8 cellular contexts compared by ENCODE assay signal in the genomic region with DNA sequence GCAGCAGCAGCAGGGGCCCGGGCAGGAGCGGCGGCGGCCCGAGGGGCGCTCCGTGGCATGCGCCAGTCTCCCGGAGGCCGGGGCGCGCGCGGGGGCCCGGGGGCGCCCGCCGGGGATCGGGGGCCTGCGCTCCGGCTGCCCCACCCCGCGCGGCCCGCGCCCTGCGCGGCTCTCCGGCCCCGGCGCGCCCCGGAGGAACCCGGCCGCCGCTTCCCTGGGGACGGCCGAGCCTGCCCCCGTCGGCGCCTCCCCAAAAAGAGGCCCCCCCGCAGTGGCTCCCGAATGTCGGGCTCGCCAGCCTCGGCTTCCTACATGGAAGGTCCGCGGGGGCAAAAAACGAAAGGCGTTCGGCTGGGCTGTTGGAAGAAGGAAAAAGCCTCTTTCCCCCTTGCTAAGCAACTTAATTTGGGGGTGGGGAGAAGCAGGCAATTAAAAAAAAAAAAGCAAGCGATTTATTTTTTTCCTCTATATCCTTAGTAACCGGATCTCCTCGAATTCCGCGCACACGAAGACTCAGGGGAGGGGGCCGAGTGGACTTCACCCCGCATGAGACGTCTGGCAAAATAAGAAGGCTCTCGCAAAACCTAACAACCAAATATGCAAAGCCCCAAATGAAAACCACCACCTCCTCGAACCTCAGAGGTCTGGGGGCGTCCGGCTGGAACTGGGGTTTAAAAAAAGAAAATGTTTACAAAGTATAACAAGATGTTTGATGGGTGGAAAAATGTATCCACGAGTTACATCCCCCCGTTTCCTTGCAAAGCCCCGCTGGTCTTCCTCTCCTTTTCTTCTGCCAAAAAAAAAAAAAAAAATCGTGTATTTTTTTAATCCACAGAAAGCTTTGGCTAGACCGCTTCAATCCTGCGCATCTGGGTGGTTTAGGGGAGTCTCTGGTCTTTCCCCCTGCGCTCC. TPM values are rescaled to one million over a fixed set of nuclear protein-coding genes. Genes with fewer than 3 reads are reported as not detected.
DNase-seq lines count a peak whose midpoint lies in the region; ATAC-seq, FAIRE-seq and TF ChIP-seq lines count a peak whose summit lies in the region.

A gene with protein sequence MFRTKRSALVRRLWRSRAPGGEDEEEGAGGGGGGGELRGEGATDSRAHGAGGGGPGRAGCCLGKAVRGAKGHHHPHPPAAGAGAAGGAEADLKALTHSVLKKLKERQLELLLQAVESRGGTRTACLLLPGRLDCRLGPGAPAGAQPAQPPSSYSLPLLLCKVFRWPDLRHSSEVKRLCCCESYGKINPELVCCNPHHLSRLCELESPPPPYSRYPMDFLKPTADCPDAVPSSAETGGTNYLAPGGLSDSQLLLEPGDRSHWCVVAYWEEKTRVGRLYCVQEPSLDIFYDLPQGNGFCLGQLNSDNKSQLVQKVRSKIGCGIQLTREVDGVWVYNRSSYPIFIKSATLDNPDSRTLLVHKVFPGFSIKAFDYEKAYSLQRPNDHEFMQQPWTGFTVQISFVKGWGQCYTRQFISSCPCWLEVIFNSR (minus strand): TSS at position 430 of the 912 bp plus-strand sequence. CDS start 541 bp downstream, outside the sequence.

- WGBS in K562 (ENCODE audit: insufficient coverage, low coverage, missing lambda C conversion rate), result 1% methylated on average over 23 of the region's 71 CpGs

- H3K9me3 ChIP-seq in MM.1S (replicated peaks; ENCODE audit: insufficient read depth, low read length) (no peaks in the 10 kb centered on the region), K562 (replicated peaks; ENCODE audit: control insufficient read depth, insufficient read depth, low read depth, low read length) (no peaks in the 10 kb centered on the region)

- peaks cover 62% of the 10 kb centered on the region for H3K79me2 ChIP-seq in MM.1S (ENCODE audit: low read length)
- H3K79me2 ChIP-seq in K562 (ENCODE audit: control insufficient read depth, insufficient read depth, low read length), result peaks cover 11% of the 10 kb centered on the region; the same call in 2 of the 3 replicates

- H3K27me3 ChIP-seq in MM.1S (replicated peaks; ENCODE audit: insufficient read depth, low read length), result no peaks in the 10 kb centered on the region
- peaks cover 0 to 12% of the 10 kb centered on the region in 2 experiments; a peak in 2 of 5 replicates for H3K27me3 ChIP-seq in K562 (ENCODE audit: control insufficient read depth in 2 of 2, insufficient read depth in 2 of 2, low read length in 2 of 2)
- no peaks in the 10 kb centered on the region for H3K27me3 ChIP-seq in kidney epithelial cell (ENCODE audit: control insufficient read depth, insufficient read depth, low read length)

- TF ChIP-seq POLR2A in K562 (conservative IDR thresholded peaks at IDR 0.05), result no peak

- H3K4me3 Mint-ChIP-seq in stimulated activated naive CD8-positive, alpha-beta T cell treated with anti-CD3 and anti-CD28 coated beads, Interleukin-15, amount 100 ng/mL, for 72 hours, result peak within 1 kb of the TSS; percentile 97 to 98

- in situ Hi-C loops in K562 (cut with MboI), result no loop called here

- H3K4me3 ChIP-seq in MM.1S (ENCODE audit: low read length), result peak within 1 kb of the TSS; percentile 97
- peak within 1 kb of the TSS; percentile 46 for H3K4me3 ChIP-seq in K562
- peak within 1 kb of the TSS; percentile 91 for H3K4me3 ChIP-seq in kidney epithelial cell (ENCODE audit: low read depth, low read length)

- TF ChIP-seq EP300 in K562 (IDR thresholded peaks at IDR 0.05; ENCODE audit: low read length), result no peak

- H3K36me3 ChIP-seq in MM.1S (replicated peaks; ENCODE audit: insufficient read depth, low read length) (0 out of 2 replicates have a peak, but pooled peaks cover 5% of the 10 kb centered on the region), K562 (ENCODE audit: control insufficient read depth, insufficient read depth, low read length) (no peaks in the 10 kb centered on the region), kidney epithelial cell (ENCODE audit: control insufficient read depth, insufficient read depth, low read length) (peaks cover 1% of the 10 kb centered on the region)

- intact Hi-C loops in K562 (cut with micrococcal nuclease), result no loop called here

- POLR2A ChIA-PET in K562 (lab: Yijun Ruan, JAX), result interaction anchor here (0.6 to 1.8 kb wide), 2 partner anchors 10 to 11 kb away, joined by 3 to 6 read pairs; no protein-coding TSS in a partner anchor

- H3K27ac ChIP-seq in MM.1S (ENCODE audit: low read length) (peak within 1 kb of the TSS; percentile 97; the same call in 1 of the 2 replicates), K562 (ENCODE audit: extremely low read depth, low read depth, low read length) (peak within 1 kb of the TSS; percentile 67; the same call in 1 of the 3 replicates)

- no peaks in the 10 kb centered on the region for H3K9me2 ChIP-seq in MM.1S (replicated peaks; ENCODE audit: insufficient read depth, low read length)

- peaks cover 37% of the 10 kb centered on the region for H3K4me1 Mint-ChIP-seq in stimulated activated naive CD8-positive, alpha-beta T cell treated with anti-CD3 and anti-CD28 coated beads, Interleukin-15, amount 100 ng/mL, for 72 hours

- H3K27me3 Mint-ChIP-seq in stimulated activated naive CD8-positive, alpha-beta T cell treated with anti-CD3 and anti-CD28 coated beads, Interleukin-15, amount 100 ng/mL, for 72 hours, result peaks cover 3% of the 10 kb centered on the region

- peaks cover 49% of the 10 kb centered on the region for H3F3A ChIP-seq in MM.1S (ENCODE audit: insufficient read depth, low read length)

- DNase-seq in ELR (ENCODE audit: low read depth), result peak; percentile 50
- no peak for DNase-seq in MM.1S
- DNase-seq in K562 (ENCODE audit: extremely low read depth in 1 of 4, low spot score in 3 of 4), result peak in 2 of 4 experiments; percentile 23 to 26
- no peak for DNase-seq in kidney epithelial cell (ENCODE audit: low read depth)
- no peak for DNase-seq in stimulated activated naive CD8-positive, alpha-beta T cell treated with anti-CD3 and anti-CD28 coated beads, Interleukin-15, amount 100 ng/mL, for 72 hours
- no peak for DNase-seq in NCI-H2196 treated with DMSO at 0.1 percent for 48 hours (lab: John Stamatoyannopoulos, UW; ENCODE audit: unreplicated experiment)
- DNase-seq in stimulated activated CD4-positive, alpha-beta T cell treated with anti-CD3 and anti-CD28 coated beads, Interleukin-4, amount 100 ng/mL, for 24 hours, result no peak

- TSS peak; percentile 69 for BruUV-seq in K562 (replicated peaks; lab: Mats Ljungman, UMichigan)

- no peaks in the 10 kb centered on the region for H3K9me3 Mint-ChIP-seq in stimulated activated naive CD8-positive, alpha-beta T cell treated with anti-CD3 and anti-CD28 coated beads, Interleukin-15, amount 100 ng/mL, for 72 hours

- H2AFZ ChIP-seq in MM.1S (ENCODE audit: low read length) (no peak within 1 kb of the TSS), K562 (ENCODE audit: low read depth, low read length) (peak within 1 kb of the TSS; percentile 55)

- ATAC-seq in K562, result no peak
- ATAC-seq in stimulated activated naive CD8-positive, alpha-beta T cell treated with anti-CD3 and anti-CD28 coated beads, Interleukin-15, amount 100 ng/mL, for 72 hours, result peak; percentile 1
- ATAC-seq in HG03175 (IDR thresholded peaks at IDR 0.05; ENCODE audit: unreplicated experiment), result no peak

- peaks cover 3% of the 10 kb centered on the region for H3K9me1 ChIP-seq in K562 (ENCODE audit: control insufficient read depth, insufficient read depth, low read length)

- CTCF ChIA-PET in K562 (lab: Yijun Ruan, JAX; ENCODE audit: low intra/inter-chr PET ratio), result interaction anchor here (0.7 to 1.0 kb wide), 3 partner anchors 72 to 291 kb away, joined by 3 to 4 read pairs (median 4); no protein-coding TSS in a partner anchor

- no peak for FAIRE-seq in K562 (lab: Jason Lieb, UNC)

- peaks cover 3% of the 10 kb centered on the region; the same call in 1 of the 2 replicates for H4K20me1 ChIP-seq in MM.1S (ENCODE audit: insufficient read depth, low read length)
- H4K20me1 ChIP-seq in K562 (replicated peaks; ENCODE audit: control insufficient read depth, insufficient read depth, low read length), result peaks cover 5% of the 10 kb centered on the region; the same call in 1 of the 2 replicates

- TF ChIP-seq RAD21 in K562 (CRISPR knock-in tag; conservative IDR thresholded peaks at IDR 0.05 in 1 of 2, IDR thresholded peaks at IDR 0.05 in 1 of 2), result no peak

- H3K9ac ChIP-seq in MM.1S (ENCODE audit: low read length) (peak within 1 kb of the TSS; percentile 95), K562 (ENCODE audit: insufficient read depth in 1 of 2, low read depth in 2 of 2, low read length in 2 of 2) (peak within 1 kb of the TSS in 1 of 2 experiments; percentile 89; a peak in 3 of 4 replicates)

- TF ChIP-seq CTCF in MM.1S (IDR thresholded peaks at IDR 0.05; ENCODE audit: low read length) (no peak), K562 (IDR thresholded peaks at IDR 0.05 in 2 of 3, conservative IDR thresholded peaks at IDR 0.05 in 1 of 3; ENCODE audit: insufficient read depth in 2 of 3, low read depth in 1 of 3, low read length in 3 of 3) (no peak), kidney epithelial cell (IDR thresholded peaks at IDR 0.05; ENCODE audit: insufficient read depth, low read length, poor library complexity, severe bottlenecking) (no peak)

- peak within 1 kb of the TSS; percentile 92 to 94 for H3K27ac Mint-ChIP-seq in stimulated activated naive CD8-positive, alpha-beta T cell treated with anti-CD3 and anti-CD28 coated beads, Interleukin-15, amount 100 ng/mL, for 72 hours

- H3K4me2 ChIP-seq in MM.1S (ENCODE audit: low read depth, low read length) (peak within 1 kb of the TSS; percentile 99), K562 (ENCODE audit: insufficient read depth, low read length) (peak within 1 kb of the TSS; percentile 63)

- peaks cover 9% of the 10 kb centered on the region for H3K4me1 ChIP-seq in MM.1S (ENCODE audit: low read length)
- H3K4me1 ChIP-seq in K562 (replicated peaks in 1 of 2; ENCODE audit: control insufficient read depth in 2 of 2, insufficient read depth in 2 of 2, low read length in 2 of 2), result peaks cover 14 to 45% of the 10 kb centered on the region in 2 experiments

RNA-seq across cellular contexts. Expression of the gene that starts here (rescaled TPM):
- total RNA-seq in K562 (2011; cell fraction: chromatin; rRNA removed; ENCODE audit: low replicate concordance), result 2.6 and 6.2 TPM in 2 replicates
- total RNA-seq in K562 (2011; cell fraction: nucleolus; rRNA removed), result 3.9 and 7.0 TPM in 2 replicates
- 3.3 and 4.1 TPM in 2 replicates for total RNA-seq in K562 (2011; cell fraction: nucleoplasm; rRNA removed)
- total RNA-seq in K562 (2014; rRNA removed) (2.9 and 3.0 TPM in 2 replicates), K562 (2014; rRNA removed; fragmentation: Illumina TruSeq; extraction: Trizol) (1.1 and 1.3 TPM in 2 replicates), K562 (2015; rRNA removed; fragmentation: Illumina TruSeq; extraction: Trizol) (0.90 and 0.94 TPM in 2 replicates), K562 (2021) (2.1 and 2.5 TPM in 2 replicates), kidney epithelial cell (54.3 and 68.1 TPM in 2 replicates)
- polyA plus RNA-seq in K562 (2011; rRNA removed) (1.8 TPM in 2 replicates), K562 (2014; fragmentation: Illumina TruSeq; extraction: Trizol) (1.4 and 1.6 TPM in 2 replicates), K562 (2014; fragmentation: Nextera tagmentation; extraction: Ambion mirVana) (under 1 TPM; 0.13 to 0.23 TPM), K562 (2014; rRNA removed) (1.8 and 2.9 TPM in 2 replicates)
- 3.3 and 3.7 TPM in 2 replicates for polyA plus RNA-seq in K562 (2011; cell fraction: cytosol; rRNA removed)
- 4.6 and 5.7 TPM in 2 replicates for polyA plus RNA-seq in K562 (2011; cell fraction: nucleus; rRNA removed)
- polyA plus RNA-seq in K562 (2012), result 1.7 and 4.1 TPM in 2 replicates
- polyA minus RNA-seq in K562 (2011; rRNA and poly(A)+ RNA removed), result 3.4 and 3.7 TPM in 2 replicates
- polyA minus RNA-seq in K562 (2011; cell fraction: cytosol; rRNA and poly(A)+ RNA removed), result 2.0 and 4.6 TPM in 2 replicates
- polyA minus RNA-seq in K562 (2011; cell fraction: nucleus; rRNA and poly(A)+ RNA removed), result 3.8 and 4.7 TPM in 2 replicates

Comparison
In these comparisons a context has a peak if more than half of its experiments do, and no peak if none do; other contexts are left out.
1. H3K4me3 ChIP-seq: peak in every context shown above with its lines; median percentile 97 in MM.1S; 91 in kidney epithelial cell; 46 in K562.